In the genomic region with DNA sequence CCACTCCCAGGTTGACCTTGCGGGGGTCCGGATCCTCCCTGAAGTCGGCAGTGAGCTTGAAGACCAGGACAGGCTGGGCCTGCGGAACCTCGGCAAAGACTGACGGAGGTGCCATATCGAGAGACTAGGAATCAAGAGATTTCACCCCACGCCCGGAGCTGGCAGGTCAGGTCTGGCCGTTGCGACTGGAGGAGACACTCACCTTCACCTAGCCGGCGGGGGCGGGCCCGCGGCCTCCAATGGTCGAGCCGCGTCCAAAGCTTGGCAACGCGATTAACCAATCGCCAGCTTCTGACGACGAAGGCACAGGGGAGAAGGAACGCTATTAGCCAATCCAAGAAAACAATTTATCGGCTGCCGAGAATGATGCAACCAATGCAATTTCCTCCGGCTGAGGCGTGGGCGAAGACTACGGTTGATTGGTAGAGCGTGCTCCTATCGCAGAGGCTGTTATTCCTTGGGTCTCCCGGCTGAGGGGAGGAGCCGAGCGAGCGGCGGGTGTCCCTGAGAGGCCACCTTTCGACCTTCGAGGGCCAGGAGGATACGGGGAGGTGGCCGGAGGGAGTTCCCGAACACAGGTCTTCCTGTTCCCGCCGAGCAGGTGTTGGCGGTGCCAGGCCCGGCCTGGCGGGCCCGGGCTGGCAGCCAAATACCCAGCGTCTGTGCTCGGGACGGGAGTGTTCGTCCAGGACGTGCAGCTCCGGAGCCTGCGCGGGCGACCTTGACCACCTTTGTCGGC, we compare ENCODE assay signal across 8 cellular contexts. TPM values are rescaled to one million over a fixed set of nuclear protein-coding genes. Genes with fewer than 3 reads are reported as not detected.
A peak's percentile ranks its signal among the peaks of the same experiment; 100 is the strongest.
DNase-seq lines count a peak whose midpoint lies in the region; ATAC-seq, FAIRE-seq and TF ChIP-seq lines count a peak whose summit lies in the region.

A gene (minus strand): TSS at position 174 of the 739 bp plus-strand sequence. CDS start 59 bp downstream, at position 115.

- H3K36me3 ChIP-seq in cardiac muscle cell (no peaks in the 10 kb centered on the region), parathyroid adenoma (ENCODE audit: control insufficient read depth, insufficient read depth, low read length) (no peaks in the 10 kb centered on the region), transverse colon (peaks cover 0 to 2% (median under 1%) of the 10 kb centered on the region in 4 donors)

- intact Hi-C loops in transverse colon (cut with DNase I; ENCODE audit: low total_unique reads): loop anchor here (5.0 kb wide), 2 partner anchors 107 to 182 kb away; no protein-coding TSS in a partner anchor

- no peaks in the 10 kb centered on the region for H3K9me3 ChIP-seq in cardiac muscle cell (ENCODE audit: low read depth)
- no peaks in the 10 kb centered on the region for H3K9me3 ChIP-seq in parathyroid adenoma (ENCODE audit: control insufficient read depth, low read length)
- H3K9me3 ChIP-seq in transverse colon: no peaks in the 10 kb centered on the region

- H3K4me1 ChIP-seq in cardiac muscle cell (ENCODE audit: low read depth) (peaks cover 19% of the 10 kb centered on the region), parathyroid adenoma (peaks cover 6% of the 10 kb centered on the region), transverse colon (peaks cover 12 to 58% (median 20%) of the 10 kb centered on the region in 4 donors)

- H3K9me3 Mint-ChIP-seq in T-cell: no peaks in the 10 kb centered on the region

- peak within 1 kb of the TSS; percentile 68 for H3K4me2 ChIP-seq in parathyroid adenoma (ENCODE audit: low read length)

- POLR2A ChIA-PET in T-cell (lab: Charles Lee): interaction anchor here in 1 of 2 donors (0.7 kb wide), 1 partner anchor 1276 kb away, joined by 3 read pairs; no protein-coding TSS in a partner anchor

- H3K27ac Mint-ChIP-seq in T-cell: peak within 1 kb of the TSS; percentile 87 to 93

- TF ChIP-seq POLR2A in GM12891 (IDR thresholded peaks at IDR 0.05; ENCODE audit: low read depth, low read length) (peak; percentile 83; the same call in 1 of the 2 replicates), transverse colon (IDR thresholded peaks at IDR 0.05) (peak; percentile 95)

- ATAC-seq in HG02840 (IDR thresholded peaks at IDR 0.05; ENCODE audit: low FRiP score, unreplicated experiment) (peak; percentile 97), T-cell (replicated peaks in 1 of 4) (peak; percentile 93 to 97 (median 95))

- in situ Hi-C loops in transverse colon (cut with MboI; ENCODE audit: low pct_ligation_motif_present in 1 of 4, low pct_unique_long_range_greater_than_20kb in 1 of 4, low sequenced_read_pairs in 3 of 4): loop anchor here (10.0 kb wide), 2 partner anchors 94 to 184 kb away; no protein-coding TSS in a partner anchor

- H3K27me3 ChIP-seq in cardiac muscle cell (no peaks in the 10 kb centered on the region), parathyroid adenoma (ENCODE audit: control insufficient read depth, insufficient read depth, low read length) (no peaks in the 10 kb centered on the region), transverse colon (no peaks in the 10 kb centered on the region)

- peak within 1 kb of the TSS; percentile 48 for H3K9ac ChIP-seq in parathyroid adenoma

- no peaks in the 10 kb centered on the region for H3K27me3 Mint-ChIP-seq in T-cell

- H3K36me3 Mint-ChIP-seq in T-cell: peaks cover 2% of the 10 kb centered on the region

- peaks cover 38 to 45% (median 39%) of the 10 kb centered on the region in 3 donors for H3K4me1 Mint-ChIP-seq in T-cell

- H3K27ac ChIP-seq in adipose tissue (ENCODE audit: low read depth, low read length) (peak within 1 kb of the TSS; percentile 34), cardiac muscle cell (peak within 1 kb of the TSS; percentile 88), parathyroid adenoma (peak within 1 kb of the TSS; percentile 96), transverse colon (peak within 1 kb of the TSS; percentile 91 to 99 (median 98))

- peaks cover 19% of the 10 kb centered on the region for H3K79me2 ChIP-seq in parathyroid adenoma

- CTCF ChIA-PET in T-cell (lab: Charles Lee): interaction anchor here (0.9 to 1.5 kb wide), 7 partner anchors 9 to 302 kb away, joined by 3 to 5 read pairs (median 4); a partner anchor contains a TSS

- TF ChIP-seq EP300 in transverse colon (IDR thresholded peaks at IDR 0.05; ENCODE audit: low read depth): no peak

- FAIRE-seq in GM12891 (lab: Jason Lieb, UNC): peak; percentile 98

- TF ChIP-seq CTCF in cardiac muscle cell (IDR thresholded peaks at IDR 0.05; ENCODE audit: low read depth, low read length) (no peak), parathyroid adenoma (IDR thresholded peaks at IDR 0.05) (no peak), transverse colon (IDR thresholded peaks at IDR 0.05) (no peak)

- DNase-seq in GM12891 (ENCODE audit: insufficient read length, low spot score): peak; percentile 94
- peak; percentile 97 for DNase-seq in NCI-H1436 treated with DMSO at 0.1 percent for 48 hours (lab: John Stamatoyannopoulos, UW)
- peak; percentile 75 to 95 (median 92) for DNase-seq in T-cell
- peak; percentile 99 for DNase-seq in cardiac muscle cell (ENCODE audit: low read depth in 1 of 2, low spot score in 1 of 2)
- peak; percentile 97 for DNase-seq in transverse colon

- 0 to 1% (median 0%) methylated on average over 59 of the region's 59 CpGs for WGBS in adipose tissue, 3 donors
- WGBS in transverse colon (ENCODE audit: low coverage in 1 of 2), 2 donors: 0% methylated on average over 4 to 24 of the region's 59 CpGs

- peak within 1 kb of the TSS; percentile 90 for H3K4me3 ChIP-seq in cardiac muscle cell
- peak within 1 kb of the TSS; percentile 94 for H3K4me3 ChIP-seq in parathyroid adenoma (ENCODE audit: low read depth, low read length)
- H3K4me3 ChIP-seq in transverse colon: peak within 1 kb of the TSS; percentile 66 to 92 (median 78)

- H2AFZ ChIP-seq in parathyroid adenoma: peak within 1 kb of the TSS; percentile 91

- peak within 1 kb of the TSS; percentile 93 to 99 (median 96) for H3K4me3 Mint-ChIP-seq in T-cell

TF ChIP-seq in GM12891, 5 proteins besides CTCF, POLR2A, EP300 and RAD21:
- TF ChIP-seq POU2F2 (IDR thresholded peaks at IDR 0.05; ENCODE audit: low read depth, low read length) (no peak), PAX5 (IDR thresholded peaks at IDR 0.05; ENCODE audit: insufficient read depth, low read length, severe bottlenecking) (peak; percentile 47), SPI1 (IDR thresholded peaks at IDR 0.05; ENCODE audit: low read depth, low read length) (no peak), TAF1 (IDR thresholded peaks at IDR 0.05; ENCODE audit: low read depth, low read length) (peak; percentile 82), POLR2AphosphoS5 (IDR thresholded peaks at IDR 0.05; ENCODE audit: low read depth, low read length) (peak; percentile 72)

RNA-seq across cellular contexts. Expression of the gene that starts here (rescaled TPM):
- 22.5 TPM for polyA plus RNA-seq in GM12891 (2012; ENCODE audit: low read depth, missing spikeins)
- total RNA-seq in T-cell: 10 to 100 TPM in 3 of 5 donors, 1 to 10 TPM in 2; 4.5 to 12.9 (median 10.7) TPM
- polyA plus RNA-seq in adipose tissue: 10 to 100 TPM; 14.8 to 19.2 (median 17.5) TPM
- 114 and 142 TPM in 2 replicates for total RNA-seq in cardiac muscle cell
- 243 and 245 TPM in 2 replicates for polyA plus RNA-seq in cardiac muscle cell
- total RNA-seq in transverse colon: 10 to 100 TPM; 54.5 to 94.3 (median 82.3) TPM

Comparison
In these comparisons a context has a peak if more than half of its experiments do, and no peak if none do; other contexts are left out.
1. Peak in every context shown above with its lines: DNase-seq, ATAC-seq, H3K4me3 ChIP-seq and H3K27ac ChIP-seq.
2. RNA of the gene that starts here (polyA plus RNA-seq): 243 to 245 TPM in cardiac muscle cell; 14.8 to 19.2 TPM in adipose tissue; every median in the first group is over 10 times any median in the second.
3. H3K27ac ChIP-seq: peak in every context shown above with its lines; median percentile 98 in transverse colon; 96 in parathyroid adenoma; 88 in cardiac muscle cell; 34 in adipose tissue.